Comparison of ENCODE assay signal across 17 cellular contexts in the genomic region with DNA sequence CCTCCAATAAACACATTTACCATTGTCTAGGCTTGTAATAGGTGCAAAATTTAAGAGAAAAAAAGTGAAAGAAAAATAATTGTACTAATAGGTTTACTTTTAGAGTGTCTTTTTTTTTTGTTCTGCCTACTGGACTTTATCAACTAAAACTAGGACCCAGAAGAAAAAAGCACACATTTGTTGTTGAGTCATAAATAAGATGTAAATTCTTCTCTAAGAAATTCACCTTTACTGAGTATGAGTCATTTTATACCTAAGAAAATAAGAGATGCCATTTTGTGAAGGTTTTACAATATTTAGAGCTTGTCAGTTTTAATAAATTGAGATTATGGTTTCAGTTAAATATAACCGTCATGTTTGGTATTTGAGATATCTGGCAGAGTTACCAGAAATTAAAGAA.
A peak's percentile ranks its signal among the peaks of the same experiment; 100 is the strongest.
DNase-seq lines count a peak whose midpoint lies in the region; ATAC-seq and TF ChIP-seq lines count a peak whose summit lies in the region.
"Had no signal": no experiment of that assay in that cellular context is flagged by ENCODE, and none has a peak within 500 bp of the region (broad histone marks: within the 10 kb centered on the region; RNA-seq: fewer than 3 reads in every experiment).

No MANE protein-coding gene starts in this region.

- no peak for ATAC-seq in memory B cell (ENCODE audit: low read depth)
- peak in 1 of 2 donors; percentile 31 for ATAC-seq in stimulated activated naive B cell treated with anti-CD40 and anti-IgM and Interleukin-4, amounts not matched to agents 10 μg/mL and 1 μg/mL and 100 μg/mL, for 72 hours (replicated peaks)
- ATAC-seq in GM18858 (IDR thresholded peaks at IDR 0.05; ENCODE audit: unreplicated experiment): no peak
- ATAC-seq in GM21526 (IDR thresholded peaks at IDR 0.05; ENCODE audit: low FRiP score, unreplicated experiment): no peak

- no peak for TF ChIP-seq CTCF in C4-2B (conservative IDR thresholded peaks at IDR 0.05)
- no peak for TF ChIP-seq CTCF in WERI-Rb-1 (IDR thresholded peaks at IDR 0.05; ENCODE audit: low read depth, low read length)

- no peaks in the 10 kb centered on the region for H3K27me3 ChIP-seq in WERI-Rb-1 (ENCODE audit: insufficient read depth, low read depth, severe bottlenecking)
- H3K27me3 ChIP-seq: BE2C had no signal

- peaks cover 12% of the 10 kb centered on the region for H3K36me3 Mint-ChIP-seq in memory B cell
- peaks cover 11 to 43% of the 10 kb centered on the region in 2 donors for H3K36me3 Mint-ChIP-seq in stimulated activated naive B cell treated with anti-CD40 and anti-IgM and Interleukin-4, amounts not matched to agents 10 μg/mL and 1 μg/mL and 100 μg/mL, for 72 hours

- no peaks in the 10 kb centered on the region for H3K9me3 Mint-ChIP-seq in memory B cell
- H3K9me3 Mint-ChIP-seq in stimulated activated naive B cell treated with anti-CD40 and anti-IgM and Interleukin-4, amounts not matched to agents 10 μg/mL and 1 μg/mL and 100 μg/mL, for 72 hours: no peaks in the 10 kb centered on the region
- H3K9me3 Mint-ChIP-seq: IgD-negative memory B cell had no signal

- H3K36me3 ChIP-seq in WERI-Rb-1: peaks cover 44% of the 10 kb centered on the region

- H3K27me3 Mint-ChIP-seq in memory B cell: no peaks in the 10 kb centered on the region
- no peaks in the 10 kb centered on the region for H3K27me3 Mint-ChIP-seq in stimulated activated naive B cell treated with anti-CD40 and anti-IgM and Interleukin-4, amounts not matched to agents 10 μg/mL and 1 μg/mL and 100 μg/mL, for 72 hours
- H3K27me3 Mint-ChIP-seq: IgD-negative memory B cell had no signal

- no peak for DNase-seq in WERI-Rb-1
- no peak for DNase-seq in memory B cell (ENCODE audit: low spot score in 2 of 2)
- no peak for DNase-seq in stimulated activated naive B cell treated with anti-CD40 and anti-IgM and Interleukin-4, amounts not matched to agents 10 μg/mL and 1 μg/mL and 100 μg/mL, for 72 hours
- DNase-seq in NCI-H1105 treated with DMSO at 0.1 percent for 48 hours (lab: John Stamatoyannopoulos, UW): no peak
- no peak for DNase-seq in NCI-H2029 treated with DMSO at 0.1 percent for 48 hours (lab: John Stamatoyannopoulos, UW)
- DNase-seq: ACHN; BE2C; GM23248; NCI-H1436 treated with DMSO at 0.1 percent for 48 hours; NCI-H69; NK-92 treated with Interleukin-12 subunit alpha and Interleukin-12 subunit beta, amount 100 ng/mL, for 24 hours; Right ventricle myocardium superior; SK-N-SH had no signal

- no peak overlapping the region for H3K4me3 Mint-ChIP-seq in memory B cell
- peak overlapping the region in 1 of 2 donors; percentile 62 for H3K4me3 Mint-ChIP-seq in stimulated activated naive B cell treated with anti-CD40 and anti-IgM and Interleukin-4, amounts not matched to agents 10 μg/mL and 1 μg/mL and 100 μg/mL, for 72 hours

- H3K27ac Mint-ChIP-seq in memory B cell: peak overlapping the region; percentile 76
- peak overlapping the region; percentile 93 for H3K27ac Mint-ChIP-seq in stimulated activated naive B cell treated with anti-CD40 and anti-IgM and Interleukin-4, amounts not matched to agents 10 μg/mL and 1 μg/mL and 100 μg/mL, for 72 hours

- H3K4me3 ChIP-seq in WERI-Rb-1 (ENCODE audit: low read depth, low read length): no peak overlapping the region
- H3K4me3 ChIP-seq: GM23248 had no signal

- peak overlapping the region; percentile 74 for H3K27ac ChIP-seq in C4-2B
- peak overlapping the region; percentile 90 for H3K27ac ChIP-seq in WERI-Rb-1
- H3K27ac ChIP-seq: GM23248 had no signal

- H3K9me3 ChIP-seq in WERI-Rb-1 (ENCODE audit: severe bottlenecking): peaks cover 5% of the 10 kb centered on the region
- H3K9me3 ChIP-seq: BE2C, SK-N-SH had no signal

- peaks cover 26% of the 10 kb centered on the region for H3K4me1 Mint-ChIP-seq in memory B cell
- H3K4me1 Mint-ChIP-seq in stimulated activated naive B cell treated with anti-CD40 and anti-IgM and Interleukin-4, amounts not matched to agents 10 μg/mL and 1 μg/mL and 100 μg/mL, for 72 hours: peaks cover 23 to 51% of the 10 kb centered on the region in 2 donors
